Comparison of ENCODE assay signal across 33 cellular contexts in the genomic region with DNA sequence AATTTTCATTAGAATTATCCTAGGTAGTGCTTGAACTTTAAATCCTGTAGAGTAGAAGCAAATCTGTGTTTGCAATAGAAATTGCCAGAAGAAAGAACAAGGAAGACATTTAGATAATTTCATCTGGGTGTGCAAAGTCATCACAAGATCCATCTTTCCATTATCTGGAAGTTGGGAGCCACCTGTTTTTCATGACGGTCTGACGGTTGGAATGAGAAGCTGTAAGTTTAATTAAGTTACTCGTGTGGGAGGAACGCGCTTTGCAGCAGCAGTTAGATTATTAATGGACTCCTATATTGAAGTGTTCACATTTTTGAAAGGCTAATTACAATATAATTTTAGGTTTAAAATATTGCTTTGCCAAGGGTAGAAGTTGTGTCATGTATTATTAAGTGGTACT.
"Had no signal": no experiment of that assay in that cellular context is flagged by ENCODE, and none has a peak within 500 bp of the region (broad histone marks: within the 10 kb centered on the region; RNA-seq: fewer than 3 reads in every experiment).

No MANE protein-coding gene starts in this region.

- H3K27me3 Mint-ChIP-seq: activated B cell treated with CpG ODN at 0.5 μM for 24 hours; activated CD4-positive, alpha-beta T cell treated with anti-CD3 and anti-CD28 coated beads, Interleukin-2, amount 10 ng/mL, durations not matched to agents 24 days and 14 days; brain; central memory CD8-positive, alpha-beta T cell had no signal

- DNase-seq: activated B cell treated with CpG ODN at 0.5 μM for 24 hours; activated CD4-positive, alpha-beta memory T cell treated with anti-CD3 and anti-CD28 coated beads for 36 hours; activated CD4-positive, alpha-beta T cell treated with anti-CD3 and anti-CD28 coated beads for 4 hours; activated CD4-positive, alpha-beta T cell treated with anti-CD3 and anti-CD28 coated beads, Interleukin-2, amount 10 ng/mL, durations not matched to agents 24 days and 14 days; activated CD4-positive, alpha-beta T cell treated with anti-CD3 and anti-CD28 coated beads, Interleukin-2, amount 50 U/mL, for 1 hour; activated CD4-positive, alpha-beta T cell treated with anti-CD3 and anti-CD28 coated beads, Interleukin-2, amount 50 U/mL, for 4 hours; activated CD4-positive, CD25-positive, alpha-beta regulatory T cell treated with anti-CD3 and anti-CD28 coated beads, Interleukin-2, amount 50 U/mL, for 72 hours; activated CD8-positive, alpha-beta memory T cell treated with anti-CD3 and anti-CD28 coated beads, Interleukin-2, amount 50 U/mL, for 4 hours; activated CD8-positive, alpha-beta T cell treated with anti-CD3 and anti-CD28 coated beads for 36 hours; activated effector memory CD4-positive, alpha-beta T cell treated with anti-CD3 and anti-CD28 coated beads, Interleukin-2, amount 50 U/mL, for 16 hours; activated gamma-delta T cell treated with Interleukin-2 at 50 U/mL for 16 hours; activated naive CD4-positive, alpha-beta T cell; activated naive CD4-positive, alpha-beta T cell treated with anti-CD3 and anti-CD28 coated beads for 36 hours; activated naive CD4-positive, alpha-beta T cell treated with anti-CD3 and anti-CD28 coated beads, Interleukin-2, amount 50 U/mL, for 16 hours; activated naive CD8-positive, alpha-beta T cell treated with anti-CD3 and anti-CD28 coated beads for 36 hours; activated T-cell treated with anti-CD3 and anti-CD28 coated beads for 4 hours; activated T-cell treated with anti-CD3 and anti-CD28 coated beads, Interleukin-2, amount 50 U/mL, for 1 hour; activated T-cell treated with anti-CD3 and anti-CD28 coated beads, Interleukin-2, amount 50 U/mL, for 4 hours; activated T-cell treated with anti-CD3 and anti-CD28 coated beads, Interleukin-2, amount 50 U/mL, for 72 hours; adrenal gland; amniotic stem cell; caudate nucleus; cerebellar nuclear complex; T-helper 1 cell; T-helper 2 cell; T-helper 9 cell had no signal

- H3K4me1 Mint-ChIP-seq: activated B cell treated with CpG ODN at 0.5 μM for 24 hours; activated CD4-positive, alpha-beta T cell treated with anti-CD3 and anti-CD28 coated beads, Interleukin-2, amount 10 ng/mL, durations not matched to agents 24 days and 14 days; activated naive CD8-positive, alpha-beta T cell treated with anti-CD3 and anti-CD28 coated beads for 36 hours; activated T-helper 17 cell treated with anti-CD3 and anti-CD28 coated beads, Interleukin-2, amount 50 U/mL, for 72 hours; central memory CD8-positive, alpha-beta T cell had no signal

- H3K4me3 Mint-ChIP-seq: activated B cell treated with CpG ODN at 0.5 μM for 24 hours; activated CD4-positive, alpha-beta memory T cell treated with anti-CD3 and anti-CD28 coated beads for 36 hours; activated CD4-positive, alpha-beta T cell treated with anti-CD3 and anti-CD28 coated beads, Interleukin-2, amount 10 ng/mL, durations not matched to agents 24 days and 14 days; activated CD8-positive, alpha-beta T cell treated with anti-CD3 and anti-CD28 coated beads for 36 hours; activated naive CD4-positive, alpha-beta T cell treated with anti-CD3 and anti-CD28 coated beads for 36 hours; activated naive CD8-positive, alpha-beta T cell treated with anti-CD3 and anti-CD28 coated beads for 36 hours; activated T-cell treated with anti-CD3 and anti-CD28 coated beads, Interleukin-2, amount 50 U/mL, for 4 hours; activated T-cell treated with anti-CD3 and anti-CD28 coated beads, Interleukin-2, amount 50 U/mL, for 72 hours; activated T-helper 1 cell treated with anti-CD3 and anti-CD28 coated beads, Interleukin-12 subunit alpha, Interleukin-12 subunit beta, Interleukin-2, Interleukin-4 antibody, amounts not matched to agents 30 ng/mL and 10 ng/mL and 1 ng/mL, durations not matched to agents 14 hours and 24 hours and 36 hours; activated T-helper 17 cell treated with anti-CD3 and anti-CD28 coated beads, Interleukin-2, amount 50 U/mL, for 72 hours; brain; central memory CD8-positive, alpha-beta T cell; T-helper 1 cell treated with Interleukin-12 subunit alpha and Interleukin-12 subunit beta and Interleukin-4 antibody, amounts not matched to agents 30 μg/mL and 1 μg/mL, for 36 hours; T-helper 2 cell treated with Interferon-gamma antibody and Interleukin-4, amounts not matched to agents 5 μg/mL and 100 μg/mL, for 36 hours had no signal

- ATAC-seq: activated CD8-positive, alpha-beta T cell treated with anti-CD3 and anti-CD28 coated beads for 36 hours; activated naive CD4-positive, alpha-beta T cell treated with anti-CD3 and anti-CD28 coated beads, Interleukin-2, amount 50 U/mL, for 72 hours; activated T-cell treated with anti-CD3 and anti-CD28 coated beads, Interleukin-2, amount 50 U/mL, for 4 hours; activated T-cell treated with anti-CD3 and anti-CD28 coated beads, Interleukin-2, amount 50 U/mL, for 72 hours; activated T-helper 17 cell treated with anti-CD3 and anti-CD28 coated beads, Interleukin-2, amount 50 U/mL, for 72 hours had no signal

- H3K36me3 Mint-ChIP-seq: activated CD4-positive, alpha-beta memory T cell treated with anti-CD3 and anti-CD28 coated beads for 36 hours; activated naive CD4-positive, alpha-beta T cell treated with anti-CD3 and anti-CD28 coated beads, Interleukin-2, amount 50 U/mL, for 72 hours; activated naive CD8-positive, alpha-beta T cell treated with anti-CD3 and anti-CD28 coated beads for 36 hours; brain had no signal

- H3K27ac Mint-ChIP-seq: activated B cell treated with CpG ODN at 0.5 μM for 24 hours; activated CD4-positive, alpha-beta memory T cell treated with anti-CD3 and anti-CD28 coated beads for 36 hours; activated CD4-positive, alpha-beta T cell treated with anti-CD3 and anti-CD28 coated beads, Interleukin-2, amount 10 ng/mL, durations not matched to agents 24 days and 14 days; activated CD8-positive, alpha-beta T cell treated with anti-CD3 and anti-CD28 coated beads for 36 hours; activated naive CD4-positive, alpha-beta T cell treated with anti-CD3 and anti-CD28 coated beads for 36 hours; activated naive CD4-positive, alpha-beta T cell treated with anti-CD3 and anti-CD28 coated beads, Interleukin-2, amount 50 U/mL, for 72 hours; activated naive CD8-positive, alpha-beta T cell treated with anti-CD3 and anti-CD28 coated beads for 36 hours; activated T-cell treated with anti-CD3 and anti-CD28 coated beads, Interleukin-2, amount 50 U/mL, for 72 hours; activated T-helper 1 cell treated with anti-CD3 and anti-CD28 coated beads, Interleukin-12 subunit alpha, Interleukin-12 subunit beta, Interleukin-2, Interleukin-4 antibody, amounts not matched to agents 30 ng/mL and 10 ng/mL and 1 ng/mL, durations not matched to agents 14 hours and 24 hours and 36 hours; activated T-helper 17 cell treated with anti-CD3 and anti-CD28 coated beads, Interleukin-2, amount 50 U/mL, for 72 hours; brain; T-helper 1 cell treated with Interleukin-12 subunit alpha and Interleukin-12 subunit beta and Interleukin-4 antibody, amounts not matched to agents 30 μg/mL and 1 μg/mL, for 36 hours; T-helper 2 cell treated with Interferon-gamma antibody and Interleukin-4, amounts not matched to agents 5 μg/mL and 100 μg/mL, for 36 hours had no signal

- H3K9me3 Mint-ChIP-seq: activated B cell treated with CpG ODN at 0.5 μM for 24 hours; activated CD4-positive, alpha-beta memory T cell treated with anti-CD3 and anti-CD28 coated beads for 36 hours; activated CD4-positive, alpha-beta T cell treated with anti-CD3 and anti-CD28 coated beads, Interleukin-2, amount 10 ng/mL, durations not matched to agents 24 days and 14 days; activated CD8-positive, alpha-beta T cell treated with anti-CD3 and anti-CD28 coated beads for 36 hours; activated naive CD4-positive, alpha-beta T cell treated with anti-CD3 and anti-CD28 coated beads for 36 hours; activated naive CD4-positive, alpha-beta T cell treated with anti-CD3 and anti-CD28 coated beads, Interleukin-2, amount 50 U/mL, for 72 hours; activated naive CD8-positive, alpha-beta T cell treated with anti-CD3 and anti-CD28 coated beads for 36 hours; activated T-cell treated with anti-CD3 and anti-CD28 coated beads, Interleukin-2, amount 50 U/mL, for 4 hours; activated T-cell treated with anti-CD3 and anti-CD28 coated beads, Interleukin-2, amount 50 U/mL, for 72 hours; activated T-helper 1 cell treated with anti-CD3 and anti-CD28 coated beads, Interleukin-12 subunit alpha, Interleukin-12 subunit beta, Interleukin-2, Interleukin-4 antibody, amounts not matched to agents 30 ng/mL and 10 ng/mL and 1 ng/mL, durations not matched to agents 14 hours and 24 hours and 36 hours; activated T-helper 17 cell treated with anti-CD3 and anti-CD28 coated beads, Interleukin-2, amount 50 U/mL, for 72 hours; brain; central memory CD8-positive, alpha-beta T cell; T-helper 1 cell treated with Interleukin-12 subunit alpha and Interleukin-12 subunit beta and Interleukin-4 antibody, amounts not matched to agents 30 μg/mL and 1 μg/mL, for 36 hours; T-helper 2 cell treated with Interferon-gamma antibody and Interleukin-4, amounts not matched to agents 5 μg/mL and 100 μg/mL, for 36 hours had no signal
